Comparison of ENCODE assay signal across 10 cellular contexts in the genomic region with DNA sequence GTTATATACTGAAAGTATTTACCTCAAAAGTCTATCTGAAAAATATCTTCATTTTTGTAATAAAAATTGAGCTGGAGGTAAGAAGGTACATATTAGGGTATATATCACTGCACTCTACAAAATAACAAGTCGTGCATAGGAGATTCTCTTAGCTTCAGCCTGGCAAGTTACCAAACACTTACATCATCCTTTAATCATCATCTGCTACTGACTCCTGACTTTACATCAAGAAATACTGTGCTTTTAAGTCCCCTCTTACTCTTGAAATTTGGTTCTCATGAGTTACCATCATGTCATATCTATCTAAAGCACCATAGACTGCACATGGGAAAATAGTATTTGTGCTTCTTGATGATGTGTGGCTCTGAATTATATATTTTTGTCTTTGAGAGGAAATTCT. TPM values are rescaled to one million over a fixed set of nuclear protein-coding genes. Genes with fewer than 3 reads are reported as not detected.
DNase-seq lines count a peak whose midpoint lies in the region; ATAC-seq and TF ChIP-seq lines count a peak whose summit lies in the region.
"Had no signal": no experiment of that assay in that cellular context is flagged by ENCODE, and none has a peak within 500 bp of the region (broad histone marks: within the 10 kb centered on the region; RNA-seq: fewer than 3 reads in every experiment).

No MANE protein-coding gene starts in this region.

- H3K27me3 ChIP-seq in SK-N-SH (ENCODE audit: insufficient read depth) (no peaks in the 10 kb centered on the region), smooth muscle cell (ENCODE audit: low read depth) (no peaks in the 10 kb centered on the region)

- H4K20me1 ChIP-seq in SK-N-SH (ENCODE audit: insufficient read depth) (no peaks in the 10 kb centered on the region), smooth muscle cell (ENCODE audit: low read depth) (peaks cover under 1% of the 10 kb centered on the region)

- peaks cover 33% of the 10 kb centered on the region for H3F3A ChIP-seq in SK-N-SH (replicated peaks; ENCODE audit: insufficient read depth)
- H3F3A ChIP-seq in smooth muscle cell (ENCODE audit: low read depth): no peaks in the 10 kb centered on the region

- H3K4me1 ChIP-seq in SK-N-SH (ENCODE audit: control insufficient read depth in 1 of 2, insufficient read depth in 2 of 2, low read depth in 1 of 2, low read length in 1 of 2) (peaks cover 0 to 10% of the 10 kb centered on the region in 2 experiments; a peak in 3 of 4 replicates), smooth muscle cell (ENCODE audit: low read depth) (no peaks in the 10 kb centered on the region)

- no peak for TF ChIP-seq RAD21 in SK-N-SH (IDR thresholded peaks at IDR 0.05; ENCODE audit: low read length)

- POLR2A ChIA-PET in SK-N-SH (lab: Yijun Ruan, JAX): no interaction called here

- no peak for TF ChIP-seq CTCF in SK-N-SH (IDR thresholded peaks at IDR 0.05)
- no peak for TF ChIP-seq CTCF in smooth muscle cell (IDR thresholded peaks at IDR 0.05; ENCODE audit: borderline replicate concordance, insufficient read depth, poor library complexity, severe bottlenecking)

- H3K9me3 ChIP-seq in SK-N-SH (peaks cover 5% of the 10 kb centered on the region; the same call in 1 of the 2 replicates), smooth muscle cell (replicated peaks; ENCODE audit: low read depth) (peaks cover 7% of the 10 kb centered on the region)

- H3K36me3 ChIP-seq in SK-N-SH (replicated peaks in 1 of 2; ENCODE audit: control insufficient read depth in 1 of 2, insufficient read depth in 2 of 2, low read length in 1 of 2) (peaks cover 19 to 56% of the 10 kb centered on the region in 2 experiments), smooth muscle cell (ENCODE audit: low read depth) (peaks cover 17% of the 10 kb centered on the region)

- H3K79me2 ChIP-seq in SK-N-SH (ENCODE audit: insufficient read depth) (peaks cover 26% of the 10 kb centered on the region), smooth muscle cell (ENCODE audit: low read depth) (peaks cover 18% of the 10 kb centered on the region)

- peak overlapping the region; percentile 28 to 39; a peak in 3 of 4 replicates for H3K27ac ChIP-seq in SK-N-SH (ENCODE audit: low read depth in 2 of 2, low read length in 1 of 2)
- peak overlapping the region; percentile 63 for H3K27ac ChIP-seq in smooth muscle cell (ENCODE audit: low read depth)

- WGBS in SK-N-SH (ENCODE audit: low lambda C conversion rate): 56% methylated on average over 1 of the region's 1 CpG
- WGBS in smooth muscle cell (ENCODE audit: low lambda C conversion rate): 4% methylated on average over 1 of the region's 1 CpG

- no peaks in the 10 kb centered on the region for H3K9me2 ChIP-seq in SK-N-SH

- no peak overlapping the region for H3K9ac ChIP-seq in SK-N-SH
- H3K9ac ChIP-seq in smooth muscle cell (ENCODE audit: low read depth): no peak overlapping the region

- no peak overlapping the region for H2AFZ ChIP-seq in SK-N-SH (ENCODE audit: low read depth)
- no peak overlapping the region for H2AFZ ChIP-seq in smooth muscle cell (ENCODE audit: low read depth)

- no peak for ATAC-seq in GM19035 (IDR thresholded peaks at IDR 0.05; ENCODE audit: unreplicated experiment)

- CTCF ChIA-PET in SK-N-SH (lab: Yijun Ruan, JAX): interaction anchor here (1.6 kb wide), 1 partner anchor 11 kb away, joined by 6 read pairs; no protein-coding TSS in a partner anchor

- TF ChIP-seq EP300 in SK-N-SH (IDR thresholded peaks at IDR 0.05; ENCODE audit: borderline replicate concordance in 1 of 2, low read depth in 1 of 2, low read length in 1 of 2): no peak

- H3K4me2 ChIP-seq in SK-N-SH: 0 out of 2 replicates have a peak overlapping the region, but pooled peaks have one; percentile 3
- peak overlapping the region; percentile 44 for H3K4me2 ChIP-seq in smooth muscle cell

- H3K4me3 ChIP-seq in SK-N-SH (ENCODE audit: low read depth in 2 of 2, low read length in 1 of 2) (no peak overlapping the region), smooth muscle cell (no peak overlapping the region)

- DNase-seq in NCI-H2196 (lab: John Stamatoyannopoulos, UW; ENCODE audit: unreplicated experiment) (peak; percentile 1), NCI-H2196 treated with DMSO at 0.1 percent for 48 hours (lab: John Stamatoyannopoulos, UW; ENCODE audit: unreplicated experiment) (no peak), SK-N-SH (no peak), fibroblast of peridontal ligament (ENCODE audit: extremely low read depth) (peak; percentile 88), smooth muscle cell (lab: John Stamatoyannopoulos, UW; ENCODE audit: unreplicated experiment) (no peak), NOMO-1 treated with dmso at 0.1 percent for 144 hours (lab: John Stamatoyannopoulos, UW; ENCODE audit: unreplicated experiment) (no peak), SHP77 (lab: John Stamatoyannopoulos, UW) (no peak)
- DNase-seq: KBM-7, posterior cingulate gyrus had no signal

TF ChIP-seq in SK-N-SH, 30 proteins besides CTCF, POLR2A, EP300 and RAD21:
- TF ChIP-seq NRF1 (IDR thresholded peaks at IDR 0.05; ENCODE audit: low read depth, low read length) (no peak), RCOR1 (IDR thresholded peaks at IDR 0.05; ENCODE audit: low read length) (no peak), ELF1 (IDR thresholded peaks at IDR 0.05) (no peak), CHD2 (IDR thresholded peaks at IDR 0.05; ENCODE audit: low read length, partially characterized antibody) (no peak), POLR2AphosphoS5 (IDR thresholded peaks at IDR 0.05; ENCODE audit: low read depth, low read length) (no peak), NFIC (IDR thresholded peaks at IDR 0.05; ENCODE audit: borderline replicate concordance) (peak; percentile 34; the same call in 1 of the 2 replicates), TAF1 (IDR thresholded peaks at IDR 0.05; ENCODE audit: borderline replicate concordance, low read depth, low read length) (no peak), MXI1 (IDR thresholded peaks at IDR 0.05; ENCODE audit: low read depth, low read length) (no peak), JUND (IDR thresholded peaks at IDR 0.05) (0 out of 2 replicates have a peak, but pooled peaks have one; percentile 9), TEAD4 (IDR thresholded peaks at IDR 0.05; ENCODE audit: borderline replicate concordance, insufficient read depth) (no peak), GABPA (IDR thresholded peaks at IDR 0.05; ENCODE audit: low read depth) (no peak)
- TF ChIP-seq, protein P1, sequence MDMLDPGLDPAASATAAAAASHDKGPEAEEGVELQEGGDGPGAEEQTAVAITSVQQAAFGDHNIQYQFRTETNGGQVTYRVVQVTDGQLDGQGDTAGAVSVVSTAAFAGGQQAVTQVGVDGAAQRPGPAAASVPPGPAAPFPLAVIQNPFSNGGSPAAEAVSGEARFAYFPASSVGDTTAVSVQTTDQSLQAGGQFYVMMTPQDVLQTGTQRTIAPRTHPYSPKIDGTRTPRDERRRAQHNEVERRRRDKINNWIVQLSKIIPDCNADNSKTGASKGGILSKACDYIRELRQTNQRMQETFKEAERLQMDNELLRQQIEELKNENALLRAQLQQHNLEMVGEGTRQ (IDR thresholded peaks at IDR 0.05; ENCODE audit: borderline replicate concordance, low read depth, low read length): no peak
- TF ChIP-seq, protein P2, sequence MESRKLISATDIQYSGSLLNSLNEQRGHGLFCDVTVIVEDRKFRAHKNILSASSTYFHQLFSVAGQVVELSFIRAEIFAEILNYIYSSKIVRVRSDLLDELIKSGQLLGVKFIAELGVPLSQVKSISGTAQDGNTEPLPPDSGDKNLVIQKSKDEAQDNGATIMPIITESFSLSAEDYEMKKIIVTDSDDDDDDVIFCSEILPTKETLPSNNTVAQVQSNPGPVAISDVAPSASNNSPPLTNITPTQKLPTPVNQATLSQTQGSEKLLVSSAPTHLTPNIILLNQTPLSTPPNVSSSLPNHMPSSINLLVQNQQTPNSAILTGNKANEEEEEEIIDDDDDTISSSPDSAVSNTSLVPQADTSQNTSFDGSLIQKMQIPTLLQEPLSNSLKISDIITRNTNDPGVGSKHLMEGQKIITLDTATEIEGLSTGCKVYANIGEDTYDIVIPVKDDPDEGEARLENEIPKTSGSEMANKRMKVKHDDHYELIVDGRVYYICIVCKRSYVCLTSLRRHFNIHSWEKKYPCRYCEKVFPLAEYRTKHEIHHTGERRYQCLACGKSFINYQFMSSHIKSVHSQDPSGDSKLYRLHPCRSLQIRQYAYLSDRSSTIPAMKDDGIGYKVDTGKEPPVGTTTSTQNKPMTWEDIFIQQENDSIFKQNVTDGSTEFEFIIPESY (IDR thresholded peaks at IDR 0.05; ENCODE audit: borderline replicate concordance, low read depth): no peak

RNA-seq across cellular contexts. Expression of a gene that starts 50.8 kb away (rescaled TPM):
- polyA plus RNA-seq in SK-N-SH (2012; rRNA removed) (5.1 and 6.1 TPM in 2 replicates), smooth muscle cell (6.0 and 12.4 TPM in 2 replicates)
- 3.2 and 4.7 TPM in 2 replicates for polyA plus RNA-seq in SK-N-SH (2012; cell fraction: cytosol; rRNA removed)
- 14.2 and 18.0 TPM in 2 replicates for polyA plus RNA-seq in SK-N-SH (2012; cell fraction: nucleus; rRNA removed)
- 4.4 and 6.1 TPM in 2 replicates for total RNA-seq in smooth muscle cell

Comparison
In these comparisons a context has a peak if more than half of its experiments do, and no peak if none do; other contexts are left out.
1. DNase-seq: peak in NCI-H2196 (single experiment) and fibroblast of peridontal ligament (single experiment); none in NCI-H2196 treated with DMSO at 0.1 percent for 48 hours (single experiment), SK-N-SH (single experiment), smooth muscle cell (single experiment), NOMO-1 treated with dmso at 0.1 percent for 144 hours (single experiment) and SHP77 (0 of 2).